In genomic region chr1:175338447-175339135, GRCh38 we compare ENCODE assay signal across 7 cellular contexts.
DNase-seq lines count a peak whose midpoint lies in the region; ATAC-seq lines count a peak whose summit lies in the region.

No MANE protein-coding gene starts in this region.

- no peak overlapping the region for H3K4me3 Mint-ChIP-seq in activated naive CD8-positive, alpha-beta T cell treated with anti-CD3 and anti-CD28 coated beads, Interleukin-2, amount 50 U/mL, for 24 hours
- no peak overlapping the region for H3K4me3 Mint-ChIP-seq in natural killer cell treated with Interleukin-12 subunit alpha and Interleukin-12 subunit beta and Interleukin-15 and Interleukin-18, amount 100 ng/mL, for 72 hours

- peak; percentile 80 for ATAC-seq in GM18519 (IDR thresholded peaks at IDR 0.05; ENCODE audit: low FRiP score, unreplicated experiment)
- peak; percentile 56 for ATAC-seq in HG03066 (IDR thresholded peaks at IDR 0.05; ENCODE audit: low read depth, unreplicated experiment)
- peak; percentile 75 for ATAC-seq in activated naive CD8-positive, alpha-beta T cell treated with anti-CD3 and anti-CD28 coated beads, Interleukin-2, amount 50 U/mL, for 24 hours
- ATAC-seq in natural killer cell treated with Interleukin-12 subunit alpha and Interleukin-12 subunit beta and Interleukin-15 and Interleukin-18, amount 100 ng/mL, for 72 hours, result peak; percentile 69 to 71
- ATAC-seq in HG03378 (IDR thresholded peaks at IDR 0.05; ENCODE audit: unreplicated experiment), result no peak

- H3K4me1 Mint-ChIP-seq in activated naive CD8-positive, alpha-beta T cell treated with anti-CD3 and anti-CD28 coated beads, Interleukin-2, amount 50 U/mL, for 24 hours, result no peaks in the 10 kb centered on the region
- H3K4me1 Mint-ChIP-seq in natural killer cell treated with Interleukin-12 subunit alpha and Interleukin-12 subunit beta and Interleukin-15 and Interleukin-18, amount 100 ng/mL, for 72 hours (ENCODE audit: low read depth in 2 of 2), result peaks cover 2 to 6% of the 10 kb centered on the region in 2 donors

- H3K27me3 Mint-ChIP-seq in activated naive CD8-positive, alpha-beta T cell treated with anti-CD3 and anti-CD28 coated beads, Interleukin-2, amount 50 U/mL, for 24 hours, result peaks cover 9% of the 10 kb centered on the region
- H3K27me3 Mint-ChIP-seq in natural killer cell treated with Interleukin-12 subunit alpha and Interleukin-12 subunit beta and Interleukin-15 and Interleukin-18, amount 100 ng/mL, for 72 hours, result peaks cover 26 to 36% of the 10 kb centered on the region in 2 donors

- DNase-seq in SW480 (ENCODE audit: low spot score) (peak; percentile 17), NCI-H1930 (lab: John Stamatoyannopoulos, UW) (no peak)
- peak; percentile 70 for DNase-seq in activated naive CD8-positive, alpha-beta T cell treated with anti-CD3 and anti-CD28 coated beads, Interleukin-2, amount 50 U/mL, for 24 hours
- DNase-seq in natural killer cell treated with Interleukin-12 subunit alpha and Interleukin-12 subunit beta and Interleukin-15 and Interleukin-18, amount 100 ng/mL, for 72 hours (ENCODE audit: low spot score), result peak; percentile 63

- H3K27ac Mint-ChIP-seq in activated naive CD8-positive, alpha-beta T cell treated with anti-CD3 and anti-CD28 coated beads, Interleukin-2, amount 50 U/mL, for 24 hours, result no peak overlapping the region
- H3K27ac Mint-ChIP-seq in natural killer cell treated with Interleukin-12 subunit alpha and Interleukin-12 subunit beta and Interleukin-15 and Interleukin-18, amount 100 ng/mL, for 72 hours, result no peak overlapping the region

- no peaks in the 10 kb centered on the region for H3K36me3 Mint-ChIP-seq in activated naive CD8-positive, alpha-beta T cell treated with anti-CD3 and anti-CD28 coated beads, Interleukin-2, amount 50 U/mL, for 24 hours (ENCODE audit: low read depth)
- H3K36me3 Mint-ChIP-seq in natural killer cell treated with Interleukin-12 subunit alpha and Interleukin-12 subunit beta and Interleukin-15 and Interleukin-18, amount 100 ng/mL, for 72 hours, result no peaks in the 10 kb centered on the region

- no peaks in the 10 kb centered on the region for H3K9me3 Mint-ChIP-seq in activated naive CD8-positive, alpha-beta T cell treated with anti-CD3 and anti-CD28 coated beads, Interleukin-2, amount 50 U/mL, for 24 hours
- no peaks in the 10 kb centered on the region for H3K9me3 Mint-ChIP-seq in natural killer cell treated with Interleukin-12 subunit alpha and Interleukin-12 subunit beta and Interleukin-15 and Interleukin-18, amount 100 ng/mL, for 72 hours

Comparison
In these comparisons a context has a peak if more than half of its experiments do, and no peak if none do; other contexts are left out.
1. DNase-seq: peak in SW480 (single experiment), activated naive CD8-positive, alpha-beta T cell treated with anti-CD3 and anti-CD28 coated beads, Interleukin-2, amount 50 U/mL, for 24 hours (single experiment) and natural killer cell treated with Interleukin-12 subunit alpha and Interleukin-12 subunit beta and Interleukin-15 and Interleukin-18, amount 100 ng/mL, for 72 hours (single experiment); none in NCI-H1930 (0 of 2).